Comparison of ENCODE assay signal across 26 cellular contexts in the genomic region with DNA sequence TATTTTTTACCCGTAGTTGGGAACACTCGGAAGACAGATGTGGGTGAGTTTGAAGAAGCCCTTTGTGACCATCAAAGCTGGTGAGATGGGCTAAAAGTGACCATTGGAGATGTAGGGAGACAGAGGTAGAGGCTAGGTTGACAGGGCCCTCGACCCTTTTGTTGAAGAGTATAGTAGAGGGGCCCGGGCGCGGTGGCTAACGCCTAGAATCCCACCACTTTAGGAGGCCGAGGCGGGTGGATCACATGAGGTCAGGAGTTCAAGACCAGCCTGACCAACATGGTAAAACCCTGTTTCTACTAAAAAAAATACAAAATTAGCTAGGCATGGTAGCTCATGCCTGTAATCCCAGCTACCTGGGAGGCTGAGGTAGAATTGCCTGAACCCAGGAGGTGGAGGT. TPM values are rescaled to one million over a fixed set of nuclear protein-coding genes. Genes with fewer than 3 reads are reported as not detected.
DNase-seq lines count a peak whose midpoint lies in the region; ATAC-seq and TF ChIP-seq lines count a peak whose summit lies in the region.
"Had no signal": no experiment of that assay in that cellular context is flagged by ENCODE, and none has a peak within 500 bp of the region (broad histone marks: within the 10 kb centered on the region; RNA-seq: fewer than 3 reads in every experiment).

No MANE protein-coding gene starts in this region.

- H3K4me1 Mint-ChIP-seq in activated CD4-positive, alpha-beta T cell treated with anti-CD3 and anti-CD28 coated beads, Interleukin-2, amount 10 ng/mL, durations not matched to agents 7 days and 5 days: peaks cover 86% of the 10 kb centered on the region
- H3K4me1 Mint-ChIP-seq in glutamatergic neuron (ENCODE audit: low read depth, unreplicated experiment): peaks cover 19% of the 10 kb centered on the region
- H3K4me1 Mint-ChIP-seq: H9 had no signal

- H3K4me1 ChIP-seq in gastrocnemius medialis (peaks cover 75 to 79% of the 10 kb centered on the region in 2 donors), testis (peaks cover 41% of the 10 kb centered on the region)

- no peaks in the 10 kb centered on the region for H3K27me3 ChIP-seq in WERI-Rb-1 (ENCODE audit: insufficient read depth, low read depth, severe bottlenecking)
- no peaks in the 10 kb centered on the region for H3K27me3 ChIP-seq in gastrocnemius medialis
- no peaks in the 10 kb centered on the region for H3K27me3 ChIP-seq in testis
- H3K27me3 ChIP-seq: SJSA1 had no signal

- TF ChIP-seq CTCF in WERI-Rb-1 (IDR thresholded peaks at IDR 0.05; ENCODE audit: low read depth, low read length): no peak
- no peak for TF ChIP-seq CTCF in glutamatergic neuron (IDR thresholded peaks at IDR 0.05; ENCODE audit: partially characterized antibody, unreplicated experiment)
- TF ChIP-seq CTCF in gastrocnemius medialis (IDR thresholded peaks at IDR 0.05 in 4 of 5, conservative IDR thresholded peaks at IDR 0.05 in 1 of 5): no peak
- no peak for TF ChIP-seq CTCF in testis (IDR thresholded peaks at IDR 0.05)

- no peak overlapping the region for H3K4me3 Mint-ChIP-seq in activated CD4-positive, alpha-beta T cell treated with anti-CD3 and anti-CD28 coated beads, Interleukin-2, amount 10 ng/mL, durations not matched to agents 7 days and 5 days
- H3K4me3 Mint-ChIP-seq in glutamatergic neuron (ENCODE audit: unreplicated experiment): peak overlapping the region; percentile 30
- H3K4me3 Mint-ChIP-seq: H9; neural crest cell; stimulated activated naive B cell treated with anti-CD40 and anti-IgM and Interleukin-4, amounts not matched to agents 10 μg/mL and 1 μg/mL and 100 μg/mL, for 72 hours had no signal

- peaks cover 26% of the 10 kb centered on the region for H3K36me3 ChIP-seq in WERI-Rb-1
- no peaks in the 10 kb centered on the region for H3K36me3 ChIP-seq in gastrocnemius medialis
- H3K36me3 ChIP-seq in testis (ENCODE audit: low read depth, missing control alignments): no peaks in the 10 kb centered on the region

- TF ChIP-seq POLR2A in gastrocnemius medialis (IDR thresholded peaks at IDR 0.05) (no peak), testis (IDR thresholded peaks at IDR 0.05) (no peak)

- CTCF ChIA-PET in activated CD4-positive, alpha-beta T cell treated with anti-CD3 and anti-CD28 coated beads, Interleukin-2, amount 10 ng/mL, durations not matched to agents 7 days and 5 days (lab: Charles Lee): interaction anchor here (0.7 to 3.2 kb wide), 5 partner anchors 9 to 252 kb away, joined by 3 to 19 read pairs (median 6); partner anchors contain the start of gene NFATC3
- CTCF ChIA-PET in HEK293T (lab: Yijun Ruan, JAX): interaction anchor here (1.0 kb wide), 1 partner anchor 25 kb away, joined by 3 read pairs; no protein-coding TSS in a partner anchor

- intact Hi-C loops in gastrocnemius medialis (cut with DNase I; ENCODE audit: low total_unique reads) (loop anchor here (1.0 kb wide), 1 partner anchor 160 kb away; no protein-coding TSS in a partner anchor), testis (cut with DNase I; ENCODE audit: low total_unique reads) (no loop called here)

- no peak for DNase-seq in activated CD4-positive, alpha-beta T cell treated with anti-CD3 and anti-CD28 coated beads, Interleukin-2, amount 10 ng/mL, durations not matched to agents 7 days and 5 days
- DNase-seq in activated CD4-positive, alpha-beta T cell treated with anti-CD3 and anti-CD28 coated beads, Interleukin-2, amount 50 U/mL, for 4 hours: no peak
- DNase-seq in WERI-Rb-1: no peak
- no peak for DNase-seq in glutamatergic neuron
- no peak for DNase-seq in gastrocnemius medialis
- no peak for DNase-seq in HEK293T (ENCODE audit: extremely low spot score)
- DNase-seq in NCI-H2029 treated with DMSO at 0.1 percent for 48 hours (lab: John Stamatoyannopoulos, UW): no peak
- no peak for DNase-seq in testis
- DNase-seq: activated CD4-positive, alpha-beta T cell treated with anti-CD3 and anti-CD28 coated beads for 1 hour; H9; MM.1S; NCI-H2227 treated with DMSO at 0.1 percent for 48 hours; posterior cingulate gyrus; stimulated activated CD4-positive, alpha-beta T cell treated with anti-CD3 and anti-CD28 coated beads, Interleukin-4, amount 100 ng/mL, for 24 hours; stimulated activated naive B cell treated with anti-CD40 and anti-IgM and Interleukin-4, amounts not matched to agents 10 μg/mL and 1 μg/mL and 100 μg/mL, for 72 hours had no signal

- H3K4me3 ChIP-seq in WERI-Rb-1 (ENCODE audit: low read depth, low read length): no peak overlapping the region
- no peak overlapping the region for H3K4me3 ChIP-seq in gastrocnemius medialis
- no peak overlapping the region for H3K4me3 ChIP-seq in testis
- H3K4me3 ChIP-seq: K562, SJSA1, thoracic aorta had no signal

- in situ Hi-C loops in gastrocnemius medialis (cut with MboI; ENCODE audit: low sequenced_read_pairs in 4 of 4): no loop called here

- H3K9me3 ChIP-seq in WERI-Rb-1 (ENCODE audit: severe bottlenecking): no peaks in the 10 kb centered on the region
- no peaks in the 10 kb centered on the region for H3K9me3 ChIP-seq in gastrocnemius medialis
- no peaks in the 10 kb centered on the region for H3K9me3 ChIP-seq in testis
- H3K9me3 ChIP-seq: SJSA1, thoracic aorta had no signal

- peak overlapping the region; percentile 90 for H3K27ac Mint-ChIP-seq in activated CD4-positive, alpha-beta T cell treated with anti-CD3 and anti-CD28 coated beads, Interleukin-2, amount 10 ng/mL, durations not matched to agents 7 days and 5 days
- peak overlapping the region; percentile 68 for H3K27ac Mint-ChIP-seq in glutamatergic neuron (ENCODE audit: unreplicated experiment)
- H3K27ac Mint-ChIP-seq: H9; stimulated activated naive B cell treated with anti-CD40 and anti-IgM and Interleukin-4, amounts not matched to agents 10 μg/mL and 1 μg/mL and 100 μg/mL, for 72 hours had no signal

- POLR2A ChIA-PET in activated CD4-positive, alpha-beta T cell treated with anti-CD3 and anti-CD28 coated beads, Interleukin-2, amount 10 ng/mL, durations not matched to agents 7 days and 5 days (lab: Charles Lee): interaction anchor here (0.5 kb wide), 1 partner anchor 272 kb away, joined by 3 read pairs; no protein-coding TSS in a partner anchor
- POLR2A ChIA-PET in HEK293T (lab: Yijun Ruan, JAX): no interaction called here

- H3K27ac ChIP-seq in WERI-Rb-1 (peak overlapping the region; percentile 76), gastrocnemius medialis (peak overlapping the region; percentile 77 to 89 (median 84)), testis (no peak overlapping the region)
- H3K27ac ChIP-seq: SJSA1 had no signal

- WGBS in testis, 2 donors: 91 to 97% methylated on average over 9 of the region's 9 CpGs

- H3K9me3 Mint-ChIP-seq in activated CD4-positive, alpha-beta T cell treated with anti-CD3 and anti-CD28 coated beads, Interleukin-2, amount 10 ng/mL, durations not matched to agents 7 days and 5 days: no peaks in the 10 kb centered on the region
- H3K9me3 Mint-ChIP-seq in glutamatergic neuron (ENCODE audit: unreplicated experiment): peaks cover 3% of the 10 kb centered on the region
- H3K9me3 Mint-ChIP-seq: activated T-helper 2 cell treated with anti-CD3 and anti-CD28 coated beads, Interferon-gamma antibody, Interleukin-2, Interleukin-4, amounts not matched to agents 10 μg/mL and 5 μg/mL and 100 μg/mL, durations not matched to agents 14 hours and 24 hours and 36 hours; H9; neural crest cell; stimulated activated naive B cell treated with anti-CD40 and anti-IgM and Interleukin-4, amounts not matched to agents 10 μg/mL and 1 μg/mL and 100 μg/mL, for 72 hours had no signal

- no peaks in the 10 kb centered on the region for H3K27me3 Mint-ChIP-seq in activated CD4-positive, alpha-beta T cell treated with anti-CD3 and anti-CD28 coated beads, Interleukin-2, amount 10 ng/mL, durations not matched to agents 7 days and 5 days
- H3K27me3 Mint-ChIP-seq in glutamatergic neuron (ENCODE audit: unreplicated experiment): peaks cover 5% of the 10 kb centered on the region
- H3K27me3 Mint-ChIP-seq: stimulated activated naive B cell treated with anti-CD40 and anti-IgM and Interleukin-4, amounts not matched to agents 10 μg/mL and 1 μg/mL and 100 μg/mL, for 72 hours had no signal

- peaks cover 59% of the 10 kb centered on the region for H3K36me3 Mint-ChIP-seq in activated CD4-positive, alpha-beta T cell treated with anti-CD3 and anti-CD28 coated beads, Interleukin-2, amount 10 ng/mL, durations not matched to agents 7 days and 5 days (ENCODE audit: low read depth)
- peaks cover 5% of the 10 kb centered on the region for H3K36me3 Mint-ChIP-seq in glutamatergic neuron (ENCODE audit: unreplicated experiment)

- no peak for ATAC-seq in gastrocnemius medialis
- ATAC-seq: K562; sciatic nerve; stimulated activated naive B cell treated with anti-CD40 and anti-IgM and Interleukin-4, amounts not matched to agents 10 μg/mL and 1 μg/mL and 100 μg/mL, for 72 hours had no signal

TF ChIP-seq in HEK293T, 16 proteins besides CTCF, POLR2A, EP300 and RAD21 (continues in another document):
- TF ChIP-seq FOXK2 (IDR thresholded peaks at IDR 0.05) (no peak), ARNT (IDR thresholded peaks at IDR 0.05) (no peak)

RNA-seq across cellular contexts. Expression of gene NFATC3, which starts 16.2 kb away (rescaled TPM):
- total RNA-seq in activated CD4-positive, alpha-beta T cell treated with anti-CD3 and anti-CD28 coated beads, Interleukin-2, amount 10 ng/mL, durations not matched to agents 7 days and 5 days: 100 to 1,000 TPM; 146 to 159 TPM
- total RNA-seq in glutamatergic neuron (ENCODE audit: unreplicated experiment): 33.1 TPM
- total RNA-seq in gastrocnemius medialis: 10 to 100 TPM; 47.9 to 72.7 (median 70.7) TPM
- 100 to 1,000 TPM in 1 of 2 donors, 10 to 100 TPM in 1; 94.7 to 115 TPM for total RNA-seq in testis
- polyA plus RNA-seq in testis (ENCODE audit: insufficient read depth, low read depth, low replicate concordance): 78.0 TPM

RNA-seq across cellular contexts. Expression of gene DUS2, which starts 45.8 kb away (rescaled TPM):
- total RNA-seq in activated CD4-positive, alpha-beta T cell treated with anti-CD3 and anti-CD28 coated beads, Interleukin-2, amount 10 ng/mL, durations not matched to agents 7 days and 5 days: 10 to 100 TPM; 21.5 to 23.4 TPM
- 21.0 TPM for total RNA-seq in glutamatergic neuron (ENCODE audit: unreplicated experiment)
- 1 to 10 TPM; 4.5 to 9.6 (median 7.1) TPM for total RNA-seq in gastrocnemius medialis
- 10 to 100 TPM; 24.6 to 32.4 TPM for total RNA-seq in testis
- polyA plus RNA-seq in testis (ENCODE audit: insufficient read depth, low read depth, low replicate concordance): 62.5 TPM

RNA-seq across cellular contexts. Expression of gene DDX28, which starts 45.9 kb away (rescaled TPM):
- total RNA-seq in activated CD4-positive, alpha-beta T cell treated with anti-CD3 and anti-CD28 coated beads, Interleukin-2, amount 10 ng/mL, durations not matched to agents 7 days and 5 days: 10 to 100 TPM; 12.9 to 14.4 TPM
- 6.7 TPM for total RNA-seq in glutamatergic neuron (ENCODE audit: unreplicated experiment)
- total RNA-seq in gastrocnemius medialis: 10 to 100 TPM in 2 of 4 donors, 1 to 10 TPM in 2; 6.2 to 16.1 (median 10.4) TPM
- total RNA-seq in testis: 10 to 100 TPM; 19.1 to 19.9 TPM
- 18.6 TPM for polyA plus RNA-seq in testis (ENCODE audit: insufficient read depth, low read depth, low replicate concordance)

RNA-seq across cellular contexts. Expression of gene DPEP2NB, which starts 53.2 kb away (rescaled TPM):
- total RNA-seq in activated CD4-positive, alpha-beta T cell treated with anti-CD3 and anti-CD28 coated beads, Interleukin-2, amount 10 ng/mL, durations not matched to agents 7 days and 5 days: not detected
- not detected for total RNA-seq in glutamatergic neuron (ENCODE audit: unreplicated experiment)
- total RNA-seq in gastrocnemius medialis: not detected
- total RNA-seq in testis: 1 to 10 TPM; 2.4 to 4.1 TPM
- 3.2 TPM for polyA plus RNA-seq in testis (ENCODE audit: insufficient read depth, low read depth, low replicate concordance)
- total RNA-seq: A172; activated T-helper 2 cell treated with anti-CD3 and anti-CD28 coated beads, Interferon-gamma antibody, Interleukin-2, Interleukin-4, amounts not matched to agents 10 μg/mL and 5 μg/mL and 100 μg/mL, durations not matched to agents 14 hours and 24 hours and 36 hours; chondrocyte; glomerular endothelial cell; H9; HT1080; K562; left ventricle myocardium superior; neural crest cell; sciatic nerve; SJSA1; thoracic aorta had no signal
- polyA plus RNA-seq: K562 had no signal

Comparison
In these comparisons a context has a peak if more than half of its experiments do, and no peak if none do; other contexts are left out.
1. H3K27ac ChIP-seq: peak in WERI-Rb-1 (single experiment) and gastrocnemius medialis (4 of 4); none in testis (0 of 2).